Comparison of ENCODE assay signal across 28 cellular contexts in the genomic region with DNA sequence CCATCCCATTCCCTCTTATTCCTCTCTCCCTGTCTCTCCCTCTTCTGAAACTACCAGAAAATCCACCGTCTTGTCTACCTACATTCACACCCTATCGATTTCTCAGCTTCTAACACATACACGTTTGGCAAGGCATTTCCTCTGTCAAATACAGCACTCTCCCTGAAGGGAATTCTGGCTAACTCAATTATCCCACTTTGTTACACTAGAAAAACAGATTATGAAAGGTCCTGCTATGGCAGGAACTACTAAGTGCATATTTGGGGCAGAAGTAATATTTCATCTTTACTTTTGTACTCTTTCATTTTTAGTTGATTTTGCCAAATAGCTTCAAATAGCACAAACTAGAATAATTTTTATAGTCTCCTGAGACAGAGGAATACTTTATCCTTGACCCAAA. TPM values are rescaled to one million over a fixed set of nuclear protein-coding genes. Genes with fewer than 3 reads are reported as not detected.
"Had no signal": no experiment of that assay in that cellular context is flagged by ENCODE, and none has a peak within 500 bp of the region (broad histone marks: within the 10 kb centered on the region; RNA-seq: fewer than 3 reads in every experiment).

No MANE protein-coding gene starts in this region.

- H3K9me3 ChIP-seq: lower lobe of right lung, pancreas, right lobe of liver, stomach, testis, tibial artery had no signal

- H3K27me3 ChIP-seq: heart right ventricle, pancreas, right lobe of liver, stomach, testis, tibial artery had no signal

- H3K4me3 Mint-ChIP-seq: dendritic cell treated with granulocyte-macrophage colony-stimulating factor and Interleukin-4, amounts not matched to agents 40 ng/mL and 50 ng/mL, for 4 days; endodermal cell; immature natural killer cell; nephron; type B pancreatic cell had no signal

- H3K4me1 ChIP-seq: foreskin keratinocyte, heart right ventricle, lower lobe of right lung, pancreas, right lobe of liver, stomach, testis had no signal

- H3K36me3 ChIP-seq: heart right ventricle, lower lobe of right lung, pancreas, right lobe of liver, stomach, tibial artery had no signal

- ATAC-seq: esophagus mucosa, foreskin keratinocyte, heart right ventricle, left ventricle myocardium superior, lower lobe of right lung, pancreas, right lobe of liver had no signal

- H3K27me3 Mint-ChIP-seq: dendritic cell treated with granulocyte-macrophage colony-stimulating factor and Interleukin-4, amounts not matched to agents 40 ng/mL and 50 ng/mL, for 4 days had no signal

- H3K36me3 Mint-ChIP-seq: type B pancreatic cell had no signal

- H3K27ac Mint-ChIP-seq: dendritic cell treated with granulocyte-macrophage colony-stimulating factor and Interleukin-4, amounts not matched to agents 40 ng/mL and 50 ng/mL, for 4 days; endodermal cell; immature natural killer cell; progenitor cell of endocrine pancreas; type B pancreatic cell had no signal

- H3K27ac ChIP-seq: epithelial cell of prostate, foreskin keratinocyte, heart right ventricle, lower lobe of right lung, pancreas, right lobe of liver, stomach, testis, tibial artery had no signal

- DNase-seq: caudate nucleus; effector CD8-positive, alpha-beta T cell; endodermal cell; foreskin keratinocyte; glutamatergic neuron; heart right ventricle; hippocampal formation; immature natural killer cell; left ventricle myocardium superior; lower lobe of right lung; nucleus accumbens; pancreas; right lobe of liver; small intestine; stimulated activated CD4-positive, alpha-beta T cell treated with anti-CD3 and anti-CD28 coated beads, Interleukin-15, amount 100 ng/mL, for 24 hours; stimulated activated CD4-positive, alpha-beta T cell treated with anti-CD3 and anti-CD28 coated beads, Interleukin-4, amount 100 ng/mL, for 1 hour; stimulated activated CD8-positive, alpha-beta memory T cell treated with anti-CD3 and anti-CD28 coated beads, Interleukin-4, amount 100 ng/mL, for 48 hours; stimulated activated naive CD4-positive, alpha-beta T cell treated with Interleukin-2 at 50 U/mL for 16 hours; stomach; substantia nigra; testis; tibial artery had no signal

- H3K9me3 Mint-ChIP-seq: dendritic cell treated with granulocyte-macrophage colony-stimulating factor and Interleukin-4, amounts not matched to agents 40 ng/mL and 50 ng/mL, for 4 days; type B pancreatic cell had no signal

- H3K4me3 ChIP-seq: heart right ventricle, lower lobe of right lung, pancreas, right lobe of liver, stomach, testis, tibial artery had no signal

- H3K4me1 Mint-ChIP-seq: endodermal cell, immature natural killer cell had no signal

RNA-seq across cellular contexts. Expression of gene HSD17B13, which starts 55.7 kb away (rescaled TPM):
- total RNA-seq: esophagus mucosa had no signal
